8 cellular contexts compared by ENCODE assay signal in genomic region chr3:48268381-48268935, GRCh38. TPM values are rescaled to one million over a fixed set of nuclear protein-coding genes. Genes with fewer than 3 reads are reported as not detected.
DNase-seq lines count a peak whose midpoint lies in the region; ATAC-seq and TF ChIP-seq lines count a peak whose summit lies in the region.

No MANE protein-coding gene starts in this region.

- H3K9me3 ChIP-seq in prostate gland: no peaks in the 10 kb centered on the region
- no peaks in the 10 kb centered on the region for H3K9me3 ChIP-seq in adrenal gland (replicated peaks in 1 of 3)

- H3K27me3 ChIP-seq in prostate gland (replicated peaks; ENCODE audit: insufficient read depth) (no peaks in the 10 kb centered on the region), adrenal gland (no peaks in the 10 kb centered on the region)

- DNase-seq in Calu3: peak; percentile 74
- peak; percentile 46 to 83 (median 68) for DNase-seq in T-helper 1 cell
- peak; percentile 77 for DNase-seq in activated naive CD8-positive, alpha-beta T cell treated with anti-CD3 and anti-CD28 coated beads, Interleukin-2, amount 50 U/mL, for 24 hours
- peak; percentile 76 for DNase-seq in prostate gland (ENCODE audit: low spot score)
- DNase-seq in ureter (ENCODE audit: low spot score): peak; percentile 72
- no peak for DNase-seq in DMS79 (lab: John Stamatoyannopoulos, UW)
- DNase-seq in adrenal gland: no peak
- DNase-seq in DMS 273 treated with DMSO at 0.1 percent for 48 hours (lab: John Stamatoyannopoulos, UW): no peak

- peak; percentile 96 for ATAC-seq in activated naive CD8-positive, alpha-beta T cell treated with anti-CD3 and anti-CD28 coated beads, Interleukin-2, amount 50 U/mL, for 24 hours

- peak overlapping the region; percentile 57 for H3K4me3 Mint-ChIP-seq in Calu3 (ENCODE audit: low read depth, unreplicated experiment)
- H3K4me3 Mint-ChIP-seq in activated naive CD8-positive, alpha-beta T cell treated with anti-CD3 and anti-CD28 coated beads, Interleukin-2, amount 50 U/mL, for 24 hours: peak overlapping the region; percentile 52

- WGBS in prostate gland: 44% methylated on average over 13 of the region's 13 CpGs
- 80 to 86% (median 82%) methylated on average over 13 of the region's 13 CpGs for WGBS in adrenal gland, 4 donors

- no peaks in the 10 kb centered on the region for H3K4me1 ChIP-seq in prostate gland (replicated peaks)
- no peaks in the 10 kb centered on the region for H3K4me1 ChIP-seq in adrenal gland (replicated peaks in 1 of 2)

- intact Hi-C loops in Calu3 (cut with micrococcal nuclease; ENCODE audit: unreplicated experiment) (no loop called here), prostate gland (cut with DNase I) (no loop called here), adrenal gland (cut with DNase I) (no loop called here)

- TF ChIP-seq POLR2A in prostate gland (IDR thresholded peaks at IDR 0.05): peak; percentile 12
- TF ChIP-seq POLR2A in adrenal gland (IDR thresholded peaks at IDR 0.05): no peak

- H3K27ac ChIP-seq in prostate gland (peak overlapping the region; percentile 52 to 71), adrenal gland (peak overlapping the region in 1 of 5 donors; percentile 20)

- no peaks in the 10 kb centered on the region for H3K9me3 Mint-ChIP-seq in Calu3 (ENCODE audit: low read depth, unreplicated experiment)
- no peaks in the 10 kb centered on the region for H3K9me3 Mint-ChIP-seq in activated naive CD8-positive, alpha-beta T cell treated with anti-CD3 and anti-CD28 coated beads, Interleukin-2, amount 50 U/mL, for 24 hours

- peaks cover 33% of the 10 kb centered on the region for H3K4me1 Mint-ChIP-seq in Calu3 (ENCODE audit: low read depth, unreplicated experiment)
- H3K4me1 Mint-ChIP-seq in activated naive CD8-positive, alpha-beta T cell treated with anti-CD3 and anti-CD28 coated beads, Interleukin-2, amount 50 U/mL, for 24 hours: peaks cover 42% of the 10 kb centered on the region

- TF ChIP-seq CTCF in Calu3 (IDR thresholded peaks at IDR 0.05; ENCODE audit: unreplicated experiment) (no peak), prostate gland (IDR thresholded peaks at IDR 0.05) (no peak), adrenal gland (IDR thresholded peaks at IDR 0.05) (no peak)

- CTCF ChIA-PET in Calu3 (lab: Charles Lee): interaction anchor here (0.7 to 3.0 kb wide), 7 partner anchors 32 to 291 kb away, joined by 3 to 32 read pairs (median 3); partner anchors contain the start of genes CCDC51, PFKFB4 and TMA7

- H3K4me3 ChIP-seq in prostate gland (no peak overlapping the region), adrenal gland (no peak overlapping the region)

- peaks cover 13% of the 10 kb centered on the region for H3K36me3 Mint-ChIP-seq in Calu3 (ENCODE audit: insufficient read depth, unreplicated experiment)
- peaks cover 38% of the 10 kb centered on the region for H3K36me3 Mint-ChIP-seq in activated naive CD8-positive, alpha-beta T cell treated with anti-CD3 and anti-CD28 coated beads, Interleukin-2, amount 50 U/mL, for 24 hours (ENCODE audit: low read depth)

- BruUV-seq in Calu3 (replicated peaks; lab: Mats Ljungman, UMichigan): TSS peak; percentile 27

- no peaks in the 10 kb centered on the region for H3K27me3 Mint-ChIP-seq in Calu3 (ENCODE audit: unreplicated experiment)
- H3K27me3 Mint-ChIP-seq in activated naive CD8-positive, alpha-beta T cell treated with anti-CD3 and anti-CD28 coated beads, Interleukin-2, amount 50 U/mL, for 24 hours: no peaks in the 10 kb centered on the region

- H3K36me3 ChIP-seq in prostate gland: no peaks in the 10 kb centered on the region
- H3K36me3 ChIP-seq in adrenal gland (replicated peaks in 1 of 2): peaks cover 0 to 22% of the 10 kb centered on the region in 2 donors

- H3K27ac Mint-ChIP-seq in Calu3 (ENCODE audit: unreplicated experiment): peak overlapping the region; percentile 84
- H3K27ac Mint-ChIP-seq in activated naive CD8-positive, alpha-beta T cell treated with anti-CD3 and anti-CD28 coated beads, Interleukin-2, amount 50 U/mL, for 24 hours: peak overlapping the region; percentile 91

RNA-seq across cellular contexts. Expression of gene ZNF589, which starts 27.6 kb away (rescaled TPM):
- total RNA-seq in Calu3 (2022): 8.0 and 8.3 TPM in 2 replicates
- 10 to 100 TPM; 21.2 to 28.3 TPM for total RNA-seq in prostate gland
- total RNA-seq in ureter: 18.1 TPM
- total RNA-seq in adrenal gland: 10 to 100 TPM in 7 of 8 donors, 1 to 10 TPM in 1; 8.7 to 30.9 (median 12.6) TPM
- 10 to 100 TPM in 2 of 3 donors, 1 to 10 TPM in 1; 4.1 to 22.5 (median 11.6) TPM for polyA plus RNA-seq in adrenal gland

RNA-seq across cellular contexts. Expression of gene NME6, which starts 32.7 kb away (rescaled TPM):
- total RNA-seq in Calu3 (2022) (28.2 and 30.2 TPM in 2 replicates), prostate gland (10 to 100 TPM; 42.2 to 51.6 TPM), ureter (30.8 TPM), adrenal gland (10 to 100 TPM; 17.9 to 38.1 (median 24.7) TPM)
- 10 to 100 TPM in 2 of 3 donors, 1 to 10 TPM in 1; 9.7 to 15.5 (median 12.6) TPM for polyA plus RNA-seq in adrenal gland

RNA-seq across cellular contexts. Expression of gene CAMP, which starts 45.2 kb away (rescaled TPM):
- total RNA-seq in Calu3 (2022) (not detected in 2 replicates), prostate gland (1 to 10 TPM in 1 of 2 donors, not detected in 1; 2.4 TPM), ureter (2.0 TPM), adrenal gland (not detected)
- under 1 TPM in 2 of 3 donors, not detected in 1; 0.17 to 0.56 TPM for polyA plus RNA-seq in adrenal gland

Comparison
In these comparisons a context has a peak if more than half of its experiments do, and no peak if none do; other contexts are left out.
1. DNase-seq: peak in Calu3 (single experiment), T-helper 1 cell (5 of 5), activated naive CD8-positive, alpha-beta T cell treated with anti-CD3 and anti-CD28 coated beads, Interleukin-2, amount 50 U/mL, for 24 hours (single experiment), prostate gland (single experiment) and ureter (single experiment); none in DMS79 (single experiment), adrenal gland (0 of 7) and DMS 273 treated with DMSO at 0.1 percent for 48 hours (single experiment).